ENCODE assay signal across 10 cellular contexts in the genomic region with DNA sequence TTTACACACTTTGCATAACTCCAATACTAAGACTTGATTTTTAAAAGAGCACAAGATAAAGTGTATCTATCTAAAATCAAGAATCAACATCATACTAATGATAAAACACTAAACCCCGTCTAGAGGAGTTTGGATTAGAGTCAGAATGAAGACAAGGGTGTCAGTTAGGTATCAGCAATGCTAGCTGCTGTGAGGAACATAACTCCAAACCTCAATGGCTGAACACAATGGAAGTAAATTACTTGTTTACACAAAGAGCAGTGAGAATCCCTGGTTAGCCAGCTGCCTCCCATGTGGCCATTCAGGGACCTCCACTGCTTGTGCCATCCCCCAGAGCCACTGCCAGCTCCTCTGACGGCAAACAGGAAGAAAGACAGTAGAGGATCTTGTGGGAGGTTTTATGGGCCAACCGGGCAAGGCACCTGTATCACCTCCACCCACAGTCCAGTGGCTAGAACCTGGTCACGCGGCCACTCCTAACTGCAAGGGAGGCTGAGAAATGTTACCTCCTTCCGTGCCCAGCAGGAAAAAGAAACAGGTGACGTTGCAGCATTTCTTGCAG.
"Had no signal": no experiment of that assay in that cellular context is flagged by ENCODE, and none has a peak within 500 bp of the region (broad histone marks: within the 10 kb centered on the region; RNA-seq: fewer than 3 reads in every experiment).

No MANE protein-coding gene starts in this region.

- H3K27ac Mint-ChIP-seq: activated CD4-positive, alpha-beta T cell treated with anti-CD3 and anti-CD28 coated beads, Interleukin-2, amount 10 ng/mL, durations not matched to agents 24 days and 14 days; nephron progenitor cell had no signal

- H3K9me3 Mint-ChIP-seq: activated CD4-positive, alpha-beta T cell treated with anti-CD3 and anti-CD28 coated beads, Interleukin-2, amount 10 ng/mL, durations not matched to agents 24 days and 14 days; nephron progenitor cell had no signal

- ATAC-seq: esophagus mucosa had no signal

- DNase-seq: activated CD4-positive, alpha-beta T cell treated with anti-CD3 and anti-CD28 coated beads, Interleukin-2, amount 10 ng/mL, durations not matched to agents 24 days and 14 days; activated naive CD4-positive, alpha-beta T cell treated with Interleukin-2 at 50 U/mL for 16 hours; hypothalamus; kidney glomerular epithelial cell; mesendoderm; nephron progenitor cell; stimulated activated CD4-positive, alpha-beta T cell treated with anti-CD3 and anti-CD28 coated beads, Interleukin-2, amount 100 ng/mL, for 48 hours had no signal

- H3K4me1 Mint-ChIP-seq: activated CD4-positive, alpha-beta T cell treated with anti-CD3 and anti-CD28 coated beads, Interleukin-2, amount 10 ng/mL, durations not matched to agents 24 days and 14 days; nephron progenitor cell had no signal

- FAIRE-seq: astrocyte, endometrium had no signal

- H3K4me3 Mint-ChIP-seq: activated CD4-positive, alpha-beta T cell treated with anti-CD3 and anti-CD28 coated beads, Interleukin-2, amount 10 ng/mL, durations not matched to agents 24 days and 14 days; nephron progenitor cell had no signal
